ENCODE assay signal across 18 cellular contexts in the genomic region with DNA sequence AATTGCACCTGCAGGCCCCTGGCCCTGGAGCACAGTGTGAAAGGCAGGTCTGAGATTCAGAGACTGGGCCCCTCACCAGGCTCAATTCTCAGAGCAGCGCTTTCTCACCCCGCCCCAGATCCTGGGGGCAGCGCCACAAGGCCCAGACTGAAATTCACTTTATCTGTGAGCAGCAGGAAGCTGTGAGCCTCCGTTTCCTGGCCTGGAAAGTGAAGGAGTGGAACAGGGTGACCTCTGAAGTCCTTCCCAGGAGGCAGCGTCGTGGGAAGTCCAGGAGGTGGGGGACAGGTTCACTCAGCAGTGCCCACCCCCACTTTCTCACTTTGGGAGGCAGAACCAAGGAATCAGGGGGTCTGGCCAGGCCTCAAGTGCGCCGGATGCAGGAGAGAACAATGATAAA.
DNase-seq lines count a peak whose midpoint lies in the region; ATAC-seq, FAIRE-seq and TF ChIP-seq lines count a peak whose summit lies in the region.
"Had no signal": no experiment of that assay in that cellular context is flagged by ENCODE, and none has a peak within 500 bp of the region (broad histone marks: within the 10 kb centered on the region; RNA-seq: fewer than 3 reads in every experiment).

No MANE protein-coding gene starts in this region.

- no peaks in the 10 kb centered on the region for H3K4me1 ChIP-seq in Peyer's patch
- no peaks in the 10 kb centered on the region for H3K4me1 ChIP-seq in neural progenitor cell
- H3K4me1 ChIP-seq in pancreas, result no peaks in the 10 kb centered on the region

- ATAC-seq in Right ventricle myocardium superior (ENCODE audit: poor library complexity) (no peak), left ventricle myocardium superior (no peak), GM18867 (IDR thresholded peaks at IDR 0.05; ENCODE audit: unreplicated experiment) (no peak), pancreas (no peak)

- FAIRE-seq in pancreas (lab: Jason Lieb, UNC), result no peak
- no peak for FAIRE-seq in H54 (lab: Jason Lieb, UNC)

- H3K9ac ChIP-seq in neural progenitor cell, result no peak overlapping the region

- TF ChIP-seq CTCF in Peyer's patch (IDR thresholded peaks at IDR 0.05) (no peak), neural progenitor cell (IDR thresholded peaks at IDR 0.05) (no peak), type B pancreatic cell (conservative IDR thresholded peaks at IDR 0.05) (no peak), pancreas (IDR thresholded peaks at IDR 0.05) (no peak)

- H3K27me3 ChIP-seq in Peyer's patch, result no peaks in the 10 kb centered on the region
- peaks cover 55% of the 10 kb centered on the region for H3K27me3 ChIP-seq in neural progenitor cell
- H3K27me3 ChIP-seq in pancreas, result no peaks in the 10 kb centered on the region

- H3K27ac Mint-ChIP-seq in neural progenitor cell (peak overlapping the region; percentile 14), type B pancreatic cell (no peak overlapping the region)
- H3K27ac Mint-ChIP-seq: CD8-positive, alpha-beta memory T cell; HFFc6 had no signal

- no peak overlapping the region for H2AFZ ChIP-seq in neural progenitor cell (replicated peaks)

- H3K9me3 Mint-ChIP-seq in neural progenitor cell (peaks cover 16% of the 10 kb centered on the region), type B pancreatic cell (no peaks in the 10 kb centered on the region)

- H3K9me3 ChIP-seq in Peyer's patch, result no peaks in the 10 kb centered on the region
- no peaks in the 10 kb centered on the region for H3K9me3 ChIP-seq in neural progenitor cell (ENCODE audit: low read depth)
- H3K9me3 ChIP-seq in pancreas, result no peaks in the 10 kb centered on the region

- DNase-seq in Right ventricle myocardium superior (peak; percentile 20), left ventricle myocardium superior (no peak), Peyer's patch (peak in 2 of 3 donors; percentile 18 to 21), neural progenitor cell (ENCODE audit: low spot score) (no peak), type B pancreatic cell (ENCODE audit: extremely low spot score, unreplicated experiment) (peak; percentile 54), pancreas (no peak), H54 (ENCODE audit: insufficient read length, low spot score) (no peak)
- DNase-seq: ACHN; CD8-positive, alpha-beta memory T cell; GOT3; HFFc6; MM.1S; NCI-H1105; NCI-H187; NCI-H446; OCI-M1 had no signal

- no peak overlapping the region for H3K4me2 ChIP-seq in neural progenitor cell

- intact Hi-C loops in Right ventricle myocardium superior (cut with DNase I), result no loop called here
- intact Hi-C loops in left ventricle myocardium superior (cut with micrococcal nuclease), result no loop called here
- intact Hi-C loops in pancreas (cut with DNase I), result no loop called here

- H3F3A ChIP-seq in neural progenitor cell (ENCODE audit: low read depth), result no peaks in the 10 kb centered on the region

- WGBS in pancreas, 2 donors, result 56 to 70% methylated on average over 8 of the region's 8 CpGs

- H3K27ac ChIP-seq in Peyer's patch, result no peak overlapping the region
- no peak overlapping the region for H3K27ac ChIP-seq in neural progenitor cell
- H3K27ac ChIP-seq in pancreas, result no peak overlapping the region
- H3K27ac ChIP-seq: RWPE1 had no signal

- H4K20me1 ChIP-seq in neural progenitor cell (ENCODE audit: low read depth), result no peaks in the 10 kb centered on the region

- H3K4me3 Mint-ChIP-seq in neural progenitor cell, result no peak overlapping the region
- H3K4me3 Mint-ChIP-seq in type B pancreatic cell, result no peak overlapping the region
- H3K4me3 Mint-ChIP-seq: CD8-positive, alpha-beta memory T cell; HFFc6 had no signal

- no peaks in the 10 kb centered on the region for H3K36me3 Mint-ChIP-seq in neural progenitor cell
- no peaks in the 10 kb centered on the region for H3K36me3 Mint-ChIP-seq in type B pancreatic cell

- H3K4me1 Mint-ChIP-seq in neural progenitor cell (peaks cover 18% of the 10 kb centered on the region), type B pancreatic cell (ENCODE audit: unreplicated experiment) (peaks cover 8% of the 10 kb centered on the region)
- H3K4me1 Mint-ChIP-seq: CD8-positive, alpha-beta memory T cell had no signal

- H3K4me3 ChIP-seq in Peyer's patch (no peak overlapping the region), neural progenitor cell (no peak overlapping the region), pancreas (no peak overlapping the region)

- TF ChIP-seq POLR2A in Peyer's patch (IDR thresholded peaks at IDR 0.05) (no peak), H54 (IDR thresholded peaks at IDR 0.05; ENCODE audit: low read depth, low read length) (no peak)

- H3K36me3 ChIP-seq in Peyer's patch (no peaks in the 10 kb centered on the region), neural progenitor cell (no peaks in the 10 kb centered on the region), pancreas (no peaks in the 10 kb centered on the region)

- peaks cover 18% of the 10 kb centered on the region for H3K27me3 Mint-ChIP-seq in neural progenitor cell (ENCODE audit: insufficient read depth, low read depth)
- H3K27me3 Mint-ChIP-seq in type B pancreatic cell, result peaks cover 12% of the 10 kb centered on the region

- no peaks in the 10 kb centered on the region for H3K79me2 ChIP-seq in neural progenitor cell (ENCODE audit: low read depth)

Comparison
In these comparisons a context has a peak if more than half of its experiments do, and no peak if none do; other contexts are left out.
1. DNase-seq: peak in Right ventricle myocardium superior (single experiment), Peyer's patch (2 of 3) and type B pancreatic cell (single experiment); none in left ventricle myocardium superior (single experiment), neural progenitor cell (single experiment), pancreas (0 of 6) and H54 (single experiment).